Comparison of ENCODE assay signal across 11 cellular contexts in genomic region chr12:11840350-11840749, GRCh38.
DNase-seq lines count a peak whose midpoint lies in the region; ATAC-seq and TF ChIP-seq lines count a peak whose summit lies in the region.
"Had no signal": no experiment of that assay in that cellular context is flagged by ENCODE, and none has a peak within 500 bp of the region (broad histone marks: within the 10 kb centered on the region; RNA-seq: fewer than 3 reads in every experiment).

No MANE protein-coding gene starts in this region.

- TF ChIP-seq CTCF in left ventricle myocardium inferior (IDR thresholded peaks at IDR 0.05; ENCODE audit: borderline replicate concordance) (no peak), Peyer's patch (IDR thresholded peaks at IDR 0.05) (no peak), upper lobe of right lung (IDR thresholded peaks at IDR 0.05) (no peak)

- ATAC-seq in left cardiac atrium: no peak
- no peak for ATAC-seq in memory B cell (ENCODE audit: low read depth)
- ATAC-seq in upper lobe of right lung: no peak
- no peak for ATAC-seq in HG02884 (IDR thresholded peaks at IDR 0.05; ENCODE audit: unreplicated experiment)
- ATAC-seq in GM21576 (IDR thresholded peaks at IDR 0.05; ENCODE audit: unreplicated experiment): no peak

- peak overlapping the region; percentile 81 for H3K27ac Mint-ChIP-seq in memory B cell
- H3K27ac Mint-ChIP-seq: activated CD4-positive, alpha-beta memory T cell treated with anti-CD3 and anti-CD28 coated beads, Interleukin-2, amount 10 ng/mL, durations not matched to agents 7 days and 5 days had no signal

- H3K27me3 ChIP-seq in left ventricle myocardium inferior (ENCODE audit: low read depth) (no peaks in the 10 kb centered on the region), Peyer's patch (no peaks in the 10 kb centered on the region), upper lobe of right lung (no peaks in the 10 kb centered on the region)
- H3K27me3 ChIP-seq: dorsolateral prefrontal cortex had no signal

- H3K9me3 ChIP-seq in left ventricle myocardium inferior (replicated peaks) (no peaks in the 10 kb centered on the region), Peyer's patch (no peaks in the 10 kb centered on the region), upper lobe of right lung (no peaks in the 10 kb centered on the region)

- peaks cover 39% of the 10 kb centered on the region for H3K4me1 Mint-ChIP-seq in memory B cell

- intact Hi-C loops in left ventricle myocardium inferior (cut with micrococcal nuclease): no loop called here
- intact Hi-C loops in left cardiac atrium (cut with DNase I): no loop called here
- intact Hi-C loops in upper lobe of right lung (cut with DNase I): no loop called here

- H3K4me1 ChIP-seq in left ventricle myocardium inferior: peaks cover 52% of the 10 kb centered on the region
- H3K4me1 ChIP-seq in Peyer's patch: peaks cover 0 to 43% (median 14%) of the 10 kb centered on the region in 4 donors
- H3K4me1 ChIP-seq in upper lobe of right lung: peaks cover 47% of the 10 kb centered on the region

- TF ChIP-seq POLR2A in Peyer's patch (IDR thresholded peaks at IDR 0.05): no peak

- H3K27me3 Mint-ChIP-seq in memory B cell: no peaks in the 10 kb centered on the region
- H3K27me3 Mint-ChIP-seq: activated CD4-positive, alpha-beta memory T cell treated with anti-CD3 and anti-CD28 coated beads, Interleukin-2, amount 10 ng/mL, durations not matched to agents 7 days and 5 days had no signal

- H3K27ac ChIP-seq in left ventricle myocardium inferior (replicated peaks) (peak overlapping the region; percentile 66), Peyer's patch (peak overlapping the region in 3 of 4 donors; percentile 69 to 77 (median 70)), upper lobe of right lung (peak overlapping the region; percentile 78)

- no peak for DNase-seq in left ventricle myocardium inferior
- no peak for DNase-seq in left cardiac atrium
- DNase-seq in Peyer's patch: no peak
- DNase-seq in memory B cell (ENCODE audit: low spot score in 2 of 2): no peak
- DNase-seq in upper lobe of right lung: no peak
- DNase-seq in NK-92 (lab: John Stamatoyannopoulos, UW; ENCODE audit: unreplicated experiment): no peak
- DNase-seq: activated CD4-positive, alpha-beta memory T cell treated with anti-CD3 and anti-CD28 coated beads, Interleukin-2, amount 10 ng/mL, durations not matched to agents 7 days and 5 days; dorsolateral prefrontal cortex; OCI-M1 had no signal

- H3K36me3 ChIP-seq in left ventricle myocardium inferior (peaks cover 13% of the 10 kb centered on the region), Peyer's patch (peaks cover 0 to 11% (median 0%) of the 10 kb centered on the region in 3 donors), upper lobe of right lung (peaks cover 11% of the 10 kb centered on the region)

- no peak overlapping the region for H3K4me3 Mint-ChIP-seq in memory B cell
- H3K4me3 Mint-ChIP-seq: activated CD4-positive, alpha-beta memory T cell treated with anti-CD3 and anti-CD28 coated beads, Interleukin-2, amount 10 ng/mL, durations not matched to agents 7 days and 5 days had no signal

- H3K4me3 ChIP-seq in left ventricle myocardium inferior: no peak overlapping the region
- H3K4me3 ChIP-seq in Peyer's patch: no peak overlapping the region
- no peak overlapping the region for H3K4me3 ChIP-seq in upper lobe of right lung
- H3K4me3 ChIP-seq: dorsolateral prefrontal cortex had no signal

- no peaks in the 10 kb centered on the region for H3K9me3 Mint-ChIP-seq in memory B cell
- H3K9me3 Mint-ChIP-seq: activated CD4-positive, alpha-beta memory T cell treated with anti-CD3 and anti-CD28 coated beads, Interleukin-2, amount 10 ng/mL, durations not matched to agents 7 days and 5 days had no signal

- H3K36me3 Mint-ChIP-seq in memory B cell: peaks cover 31% of the 10 kb centered on the region
